Comparison of ENCODE assay signal across 19 cellular contexts in genomic region chr4:27018076-27018475, GRCh38.
"Had no signal": no experiment of that assay in that cellular context is flagged by ENCODE, and none has a peak within 500 bp of the region (broad histone marks: within the 10 kb centered on the region; RNA-seq: fewer than 3 reads in every experiment).

No MANE protein-coding gene starts in this region.

- DNase-seq: activated CD4-positive, alpha-beta memory T cell treated with anti-CD3 and anti-CD28 coated beads, Interleukin-2, amount 10 ng/mL, durations not matched to agents 7 days and 5 days; activated CD4-positive, alpha-beta T cell treated with anti-CD3 and anti-CD28 coated beads for 4 hours; activated CD8-positive, alpha-beta memory T cell treated with anti-CD3 and anti-CD28 coated beads, Interleukin-2, amount 50 U/mL, for 48 hours; activated naive CD4-positive, alpha-beta T cell treated with Interleukin-2 at 50 U/mL for 16 hours; effector CD8-positive, alpha-beta T cell; gastrocnemius medialis; head of caudate nucleus; kidney glomerular epithelial cell; left ventricle myocardium inferior; mammary epithelial cell; stimulated activated CD4-positive, alpha-beta T cell treated with anti-CD3 and anti-CD28 coated beads, Interleukin-12 subunit alpha, Interleukin-12 subunit beta, amount 100 ng/mL, for 4 hours; stimulated activated CD4-positive, alpha-beta T cell treated with anti-CD3 and anti-CD28 coated beads, Interleukin-1b, Interleukin-23, amount 100 ng/mL, for 48 hours had no signal

- H3K9me3 Mint-ChIP-seq: dendritic cell treated with granulocyte-macrophage colony-stimulating factor and Interleukin-4, amounts not matched to agents 40 ng/mL and 50 ng/mL, for 4 days; neural crest cell; WTC11 had no signal

- ATAC-seq: esophagus mucosa, gastrocnemius medialis, WTC11 had no signal

- H3K9me3 ChIP-seq: gastrocnemius medialis had no signal

- H3K4me1 ChIP-seq: gastrocnemius medialis, left ventricle myocardium inferior had no signal

- H3K4me3 Mint-ChIP-seq: activated CD4-positive, alpha-beta memory T cell treated with anti-CD3 and anti-CD28 coated beads, Interleukin-2, amount 10 ng/mL, durations not matched to agents 7 days and 5 days; dendritic cell treated with granulocyte-macrophage colony-stimulating factor and Interleukin-4, amounts not matched to agents 40 ng/mL and 50 ng/mL, for 4 days; neural crest cell; WTC11 had no signal

- H3K27ac Mint-ChIP-seq: activated CD4-positive, alpha-beta memory T cell treated with anti-CD3 and anti-CD28 coated beads, Interleukin-2, amount 10 ng/mL, durations not matched to agents 7 days and 5 days; dendritic cell treated with granulocyte-macrophage colony-stimulating factor and Interleukin-4, amounts not matched to agents 40 ng/mL and 50 ng/mL, for 4 days; progenitor cell of endocrine pancreas; WTC11 had no signal

- H3K27me3 ChIP-seq: cardiac muscle cell, gastrocnemius medialis had no signal

- H3K4me1 Mint-ChIP-seq: neural crest cell had no signal

- H3K4me3 ChIP-seq: cardiac muscle cell, gastrocnemius medialis, left ventricle myocardium inferior, SK-N-MC had no signal

- H3K27me3 Mint-ChIP-seq: activated CD4-positive, alpha-beta memory T cell treated with anti-CD3 and anti-CD28 coated beads, Interleukin-2, amount 10 ng/mL, durations not matched to agents 7 days and 5 days; dendritic cell treated with granulocyte-macrophage colony-stimulating factor and Interleukin-4, amounts not matched to agents 40 ng/mL and 50 ng/mL, for 4 days; progenitor cell of endocrine pancreas had no signal
